8 cellular contexts compared by ENCODE assay signal in genomic region chr12:111529424-111530368, GRCh38.
A peak's percentile ranks its signal among the peaks of the same experiment; 100 is the strongest.
DNase-seq lines count a peak whose midpoint lies in the region; ATAC-seq and TF ChIP-seq lines count a peak whose summit lies in the region.

No MANE protein-coding gene starts in this region.

- no peak overlapping the region for H3K4me3 Mint-ChIP-seq in memory B cell

- no peak overlapping the region for H3K27ac Mint-ChIP-seq in memory B cell

- H3K4me1 Mint-ChIP-seq in memory B cell: peaks cover 3% of the 10 kb centered on the region

- H3K36me3 Mint-ChIP-seq in memory B cell: peaks cover 10% of the 10 kb centered on the region

- H3K27me3 Mint-ChIP-seq in memory B cell: no peaks in the 10 kb centered on the region

- peak; percentile 69 for TF ChIP-seq CTCF in GM20000 (IDR thresholded peaks at IDR 0.05; ENCODE audit: extremely low read depth, missing control alignments)

- H3K9me3 Mint-ChIP-seq in memory B cell: no peaks in the 10 kb centered on the region

- ATAC-seq in memory B cell (ENCODE audit: low read depth): peak; percentile 96
- no peak for ATAC-seq in GM21786 (IDR thresholded peaks at IDR 0.05; ENCODE audit: unreplicated experiment)

- peak; percentile 73 for DNase-seq in AG08395 (ENCODE audit: low spot score)
- peak; percentile 81 for DNase-seq in GM20000 (ENCODE audit: low spot score)
- peak; percentile 14 for DNase-seq in NCI-H446 treated with DMSO at 0.1 percent for 48 hours (lab: John Stamatoyannopoulos, UW)
- peak; percentile 51 to 63 for DNase-seq in activated CD4-positive, alpha-beta T cell treated with anti-CD3 and anti-CD28 coated beads for 4 hours
- DNase-seq in dermis blood vessel endothelial cell: peak; percentile 83
- peak; percentile 58 to 59 for DNase-seq in memory B cell (ENCODE audit: low spot score in 2 of 2)
- DNase-seq in stimulated activated CD8-positive, alpha-beta memory T cell treated with anti-CD3 and anti-CD28 coated beads, Interleukin-15, amount 100 ng/mL, for 4 hours (ENCODE audit: low read depth in 2 of 2): peak; percentile 21 to 27

Comparison
In these comparisons a context has a peak if more than half of its experiments do, and no peak if none do; other contexts are left out.
1. DNase-seq: peak in every context shown above with its lines; median percentile 83 in dermis blood vessel endothelial cell; 81 in GM20000; 73 in AG08395; 58 in memory B cell; 57 in activated CD4-positive, alpha-beta T cell treated with anti-CD3 and anti-CD28 coated beads for 4 hours; 24 in stimulated activated CD8-positive, alpha-beta memory T cell treated with anti-CD3 and anti-CD28 coated beads, Interleukin-15, amount 100 ng/mL, for 4 hours; 14 in NCI-H446 treated with DMSO at 0.1 percent for 48 hours.